In the genomic region with DNA sequence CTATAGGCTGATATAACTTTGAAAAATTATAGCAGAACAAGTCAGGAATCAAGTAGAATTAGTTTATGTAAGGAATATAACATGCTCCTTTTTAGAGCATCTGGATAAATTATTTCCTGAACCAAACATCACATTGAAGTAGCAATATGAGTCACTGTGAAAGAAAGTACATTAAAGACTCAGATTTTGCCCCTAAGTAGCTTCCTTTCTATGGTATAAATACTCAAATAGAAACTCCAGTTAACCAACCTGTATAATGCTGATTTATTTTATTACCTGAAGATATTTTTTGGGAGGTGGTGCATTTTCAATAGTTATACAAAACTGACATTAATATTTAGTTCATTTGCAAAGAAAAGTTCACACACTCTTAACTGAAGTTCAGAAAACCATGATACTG, we compare ENCODE assay signal across 24 cellular contexts.
A peak's percentile ranks its signal among the peaks of the same experiment; 100 is the strongest.
DNase-seq lines count a peak whose midpoint lies in the region; ATAC-seq and TF ChIP-seq lines count a peak whose summit lies in the region.
"Had no signal": no experiment of that assay in that cellular context is flagged by ENCODE, and none has a peak within 500 bp of the region (broad histone marks: within the 10 kb centered on the region; RNA-seq: fewer than 3 reads in every experiment).

No MANE protein-coding gene starts in this region.

- CTCF ChIA-PET in GM10248 (lab: Yijun Ruan, JAX), result interaction anchor here (1.4 to 2.0 kb wide), 3 partner anchors 9 to 14 kb away, joined by 3 to 8 read pairs (median 5); no protein-coding TSS in a partner anchor

- POLR2A ChIA-PET in GM10248 (lab: Yijun Ruan, JAX), result no interaction called here

- no peak overlapping the region for H3K9ac ChIP-seq in BLaER1

- peak overlapping the region; percentile 50 for H3K4me2 ChIP-seq in BLaER1
- H3K4me2 ChIP-seq: A549 had no signal

- no peak overlapping the region for H3K4me3 ChIP-seq in BLaER1
- H3K4me3 ChIP-seq: A549, colonic mucosa, pancreas had no signal

- H3K27ac ChIP-seq in BLaER1, result no peak overlapping the region
- H3K27ac ChIP-seq: A549, brain microvascular endothelial cell, colonic mucosa, pancreas had no signal

- TF ChIP-seq CTCF in GM10248 (IDR thresholded peaks at IDR 0.05; ENCODE audit: control extremely low read depth, extremely low read depth, low read depth, missing control alignments), result no peak

- peaks cover 11% of the 10 kb centered on the region for H3K9me3 ChIP-seq in BLaER1
- H3K9me3 ChIP-seq: colonic mucosa, pancreas had no signal

- DNase-seq in GM10248 (ENCODE audit: extremely low spot score) (no peak), iPS-NIHi11 (ENCODE audit: low spot score) (no peak), sciatic nerve (ENCODE audit: low spot score) (no peak)
- DNase-seq: activated CD4-positive, alpha-beta T cell treated with anti-CD3 and anti-CD28 coated beads for 48 hours; activated CD8-positive, alpha-beta memory T cell treated with anti-CD3 and anti-CD28 coated beads, Interleukin-2, amount 50 U/mL, for 4 hours; activated effector memory CD4-positive, alpha-beta T cell treated with Interleukin-2 at 50 U/mL for 16 hours; BE2C; brain microvascular endothelial cell; colonic mucosa; glutamatergic neuron; left colon; mesendoderm; naive B cell; NCI-H146; pancreas; right cardiac atrium; T-cell had no signal

- intact Hi-C loops in sciatic nerve (cut with DNase I), result no loop called here

- H3K36me3 ChIP-seq in BLaER1, result no peaks in the 10 kb centered on the region
- H3K36me3 ChIP-seq: BE2C, brain microvascular endothelial cell, colonic mucosa, pancreas had no signal

- ATAC-seq in GM18867 (IDR thresholded peaks at IDR 0.05; ENCODE audit: unreplicated experiment) (peak; percentile 53), HG02759 (IDR thresholded peaks at IDR 0.05; ENCODE audit: unreplicated experiment) (peak; percentile 59), HG03460 (IDR thresholded peaks at IDR 0.05; ENCODE audit: unreplicated experiment) (peak; percentile 64), sciatic nerve (no peak), GM19324 (IDR thresholded peaks at IDR 0.05; ENCODE audit: low FRiP score, unreplicated experiment) (no peak)
- ATAC-seq: A549, left colon, pancreas, right cardiac atrium, Right ventricle myocardium inferior, T-cell had no signal

- H3K27me3 ChIP-seq in BLaER1, result no peaks in the 10 kb centered on the region
- H3K27me3 ChIP-seq: BE2C, brain microvascular endothelial cell, colonic mucosa, pancreas had no signal

- H3K4me1 ChIP-seq in BLaER1, result peaks cover 16% of the 10 kb centered on the region
- H3K4me1 ChIP-seq: A549, BE2C, colonic mucosa had no signal

- no peaks in the 10 kb centered on the region for H4K20me1 ChIP-seq in BLaER1

Comparison
In these comparisons a context has a peak if more than half of its experiments do, and no peak if none do; other contexts are left out.
1. ATAC-seq: peak in GM18867 (single experiment), HG02759 (single experiment) and HG03460 (single experiment); none in sciatic nerve (single experiment) and GM19324 (single experiment).